11 cellular contexts compared by ENCODE assay signal in the genomic region with DNA sequence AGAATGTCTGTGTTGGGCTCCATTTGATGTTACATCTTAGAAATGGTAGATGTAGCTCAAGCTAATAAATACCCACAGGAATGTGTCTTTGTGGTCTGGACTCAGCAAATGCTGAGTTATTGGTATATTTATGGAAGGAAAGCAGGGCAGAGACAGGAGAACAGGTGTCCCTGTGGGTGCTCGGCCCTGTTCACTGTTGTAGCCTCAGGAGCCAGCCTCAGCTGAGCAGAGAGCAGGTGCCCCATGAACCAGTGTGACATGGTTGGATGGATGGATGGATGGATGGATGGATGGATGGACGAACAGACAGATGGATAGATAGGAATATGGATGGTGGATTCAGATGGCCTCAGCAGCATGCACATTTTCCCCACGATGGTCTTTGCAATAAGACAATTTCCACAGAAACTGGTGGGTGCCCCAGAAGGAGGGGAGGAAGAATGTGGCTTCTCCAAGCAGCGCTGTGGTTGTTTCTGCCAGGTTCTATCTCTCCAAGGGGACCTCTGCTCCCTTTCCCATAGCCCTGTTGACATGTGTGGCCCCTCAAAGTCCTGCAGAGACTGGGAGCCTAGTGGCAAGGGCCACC. TPM values are rescaled to one million over a fixed set of nuclear protein-coding genes. Genes with fewer than 3 reads are reported as not detected.
A peak's percentile ranks its signal among the peaks of the same experiment; 100 is the strongest.
DNase-seq lines count a peak whose midpoint lies in the region; ATAC-seq and TF ChIP-seq lines count a peak whose summit lies in the region.
"Had no signal": no experiment of that assay in that cellular context is flagged by ENCODE, and none has a peak within 500 bp of the region (broad histone marks: within the 10 kb centered on the region; RNA-seq: fewer than 3 reads in every experiment).

No MANE protein-coding gene starts in this region.

- TF ChIP-seq CTCF in heart left ventricle (IDR thresholded peaks at IDR 0.05) (no peak), upper lobe of left lung (IDR thresholded peaks at IDR 0.05) (no peak)

- intact Hi-C loops in heart left ventricle (cut with DNase I) = loop anchor here in 5 of 10 donors (2.0 to 10.0 kb wide), 6 partner anchors 59 to 274 kb away; a partner anchor contains a TSS
- intact Hi-C loops in left ventricle myocardium superior (cut with micrococcal nuclease) = loop anchor here (10.0 kb wide), 1 partner anchor 84 kb away; no protein-coding TSS in a partner anchor

- H3K36me3 ChIP-seq in heart left ventricle (no peaks in the 10 kb centered on the region), muscle layer of colon (ENCODE audit: insufficient read depth, low read length) (no peaks in the 10 kb centered on the region), upper lobe of left lung (no peaks in the 10 kb centered on the region)

- no peak overlapping the region for H3K9ac ChIP-seq in muscle layer of colon (ENCODE audit: low read length)

- H3K4me3 ChIP-seq in heart left ventricle (no peak overlapping the region), muscle layer of colon (ENCODE audit: low read depth in 1 of 2, low read length in 2 of 2) (no peak overlapping the region), upper lobe of left lung (no peak overlapping the region)
- H3K4me3 ChIP-seq: lung had no signal

- H3K27ac ChIP-seq in heart left ventricle (peak overlapping the region in 10 of 12 donors; percentile 10 to 99 (median 94)), muscle layer of colon (ENCODE audit: low read depth, low read length) (peak overlapping the region; percentile 99), upper lobe of left lung (peak overlapping the region; percentile 98 to 99 (median 98))

- WGBS in heart left ventricle, 4 donors = 87 to 94% (median 93%) methylated on average over 4 of the region's 4 CpGs
- 90 to 100% methylated on average over 4 of the region's 4 CpGs for WGBS in upper lobe of left lung, 2 donors

- TF ChIP-seq EP300 in upper lobe of left lung (IDR thresholded peaks at IDR 0.05) = no peak

- no peaks in the 10 kb centered on the region for H3K9me3 ChIP-seq in heart left ventricle
- H3K9me3 ChIP-seq in muscle layer of colon (ENCODE audit: low read length) = no peaks in the 10 kb centered on the region
- H3K9me3 ChIP-seq in upper lobe of left lung = no peaks in the 10 kb centered on the region

- no peak for TF ChIP-seq POLR2A in heart left ventricle (IDR thresholded peaks at IDR 0.05)
- TF ChIP-seq POLR2A in upper lobe of left lung (IDR thresholded peaks at IDR 0.05) = no peak

- DNase-seq in heart left ventricle = peak in 1 of 5 donors; percentile 10
- DNase-seq in left ventricle myocardium superior = no peak
- peak; percentile 51 for DNase-seq in astrocyte of the hippocampus (ENCODE audit: low read depth, low spot score)
- DNase-seq in upper lobe of left lung = no peak
- DNase-seq in NCI-H2107 treated with DMSO at 0.1 percent for 48 hours (lab: John Stamatoyannopoulos, UW; ENCODE audit: unreplicated experiment) = no peak
- no peak for DNase-seq in HT-29 (ENCODE audit: low spot score)
- DNase-seq: activated CD8-positive, alpha-beta memory T cell treated with anti-CD3 and anti-CD28 coated beads for 24 hours had no signal

- ATAC-seq in heart left ventricle (no peak), left ventricle myocardium superior (no peak), upper lobe of left lung (ENCODE audit: low FRiP score in 2 of 2) (no peak), HG02623 (IDR thresholded peaks at IDR 0.05; ENCODE audit: unreplicated experiment) (no peak)

- H3K27me3 ChIP-seq in heart left ventricle (no peaks in the 10 kb centered on the region), muscle layer of colon (ENCODE audit: control insufficient read depth in 1 of 2, insufficient read depth in 2 of 2, low read length in 2 of 2) (no peaks in the 10 kb centered on the region), upper lobe of left lung (no peaks in the 10 kb centered on the region)

- H3K4me1 ChIP-seq in heart left ventricle (peaks cover 4 to 76% (median 37%) of the 10 kb centered on the region in 12 donors), muscle layer of colon (ENCODE audit: insufficient read depth, low read length) (peaks cover 36% of the 10 kb centered on the region), upper lobe of left lung (peaks cover 55 to 71% (median 58%) of the 10 kb centered on the region in 4 donors)

RNA-seq across cellular contexts. Expression of a gene that starts 8.2 kb away (rescaled TPM):
- 100 to 1,000 TPM in 1 of 9 donors, 10 to 100 TPM in 7, 1 to 10 TPM in 1; 9.2 to 190 (median 18.4) TPM for total RNA-seq in heart left ventricle
- 10 to 100 TPM in 1 of 2 donors, 1 to 10 TPM in 1; 7.5 to 12.2 TPM for polyA plus RNA-seq in heart left ventricle
- total RNA-seq in left ventricle myocardium superior = 12.6 TPM
- total RNA-seq in upper lobe of left lung = 10 to 100 TPM; 42.1 to 94.3 (median 79.3) TPM
- total RNA-seq in HT-29 (2014; rRNA removed; shearing (Covaris generic)) = 52.0 and 58.7 TPM in 2 replicates

RNA-seq across cellular contexts. Expression of a gene that starts 44.5 kb away (rescaled TPM):
- total RNA-seq in heart left ventricle (not detected), left ventricle myocardium superior (not detected), upper lobe of left lung (1 to 10 TPM in 1 of 6 donors, not detected in 5; 1.2 TPM)
- not detected for polyA plus RNA-seq in heart left ventricle
- total RNA-seq in HT-29 (2014; rRNA removed; shearing (Covaris generic)) = not detected in 2 replicates
- total RNA-seq: dermis blood vessel endothelial cell, lung had no signal
- polyA plus RNA-seq: lung had no signal

RNA-seq across cellular contexts. Expression of a gene that starts 58.0 kb away (rescaled TPM):
- total RNA-seq in heart left ventricle (10 to 100 TPM; 17.5 to 41.8 (median 32.4) TPM), left ventricle myocardium superior (37.0 TPM), upper lobe of left lung (100 to 1,000 TPM in 1 of 6 donors, 10 to 100 TPM in 5; 26.2 to 105 (median 33.3) TPM)
- 10 to 100 TPM in 1 of 2 donors, 1 to 10 TPM in 1; 9.3 to 16.1 TPM for polyA plus RNA-seq in heart left ventricle
- 8.6 and 11.3 TPM in 2 replicates for total RNA-seq in HT-29 (2014; rRNA removed; shearing (Covaris generic))
